In genomic region chr16:66359811-66360608, GRCh38 we compare ENCODE assay signal across 17 cellular contexts. TPM values are rescaled to one million over a fixed set of nuclear protein-coding genes. Genes with fewer than 3 reads are reported as not detected.
DNase-seq lines count a peak whose midpoint lies in the region; ATAC-seq, FAIRE-seq and TF ChIP-seq lines count a peak whose summit lies in the region.
"Had no signal": no experiment of that assay in that cellular context is flagged by ENCODE, and none has a peak within 500 bp of the region (broad histone marks: within the 10 kb centered on the region; RNA-seq: fewer than 3 reads in every experiment).

No MANE protein-coding gene starts in this region.

- no peak for FAIRE-seq in bronchial epithelial cell (lab: Jason Lieb, UNC)
- FAIRE-seq: H54 had no signal

- peak overlapping the region; percentile 53 to 85 (median 74) for H3K27ac ChIP-seq in thyroid gland
- H3K27ac ChIP-seq: 22Rv1, cardiac muscle cell, tibial artery had no signal

- no peak overlapping the region for H3K4me3 ChIP-seq in bronchial epithelial cell (ENCODE audit: low read depth, low read length)
- no peak overlapping the region for H3K4me3 ChIP-seq in thyroid gland (replicated peaks in 1 of 3)
- H3K4me3 ChIP-seq: cardiac muscle cell, tibial artery had no signal

- H3K36me3 ChIP-seq in bronchial epithelial cell (ENCODE audit: control insufficient read depth, insufficient read depth, low read length) (no peaks in the 10 kb centered on the region), thyroid gland (no peaks in the 10 kb centered on the region)
- H3K36me3 ChIP-seq: cardiac muscle cell, tibial artery had no signal

- H3K4me1 ChIP-seq in thyroid gland: peaks cover 16 to 37% of the 10 kb centered on the region in 2 donors

- 72 to 80% methylated on average over 8 to 11 of the region's 12 CpGs for WGBS in thyroid gland, 2 donors

- TF ChIP-seq POLR2A in thyroid gland (IDR thresholded peaks at IDR 0.05): peak in 1 of 2 donors; percentile 2

- ATAC-seq in GM19452 (IDR thresholded peaks at IDR 0.05; ENCODE audit: unreplicated experiment): no peak

- intact Hi-C loops in thyroid gland (cut with DNase I): loop anchor here (5.0 kb wide), 1 partner anchor 122 kb away; no protein-coding TSS in a partner anchor

- H3K27me3 ChIP-seq in bronchial epithelial cell (ENCODE audit: control insufficient read depth, insufficient read depth, low read length) (no peaks in the 10 kb centered on the region), thyroid gland (no peaks in the 10 kb centered on the region)
- H3K27me3 ChIP-seq: cardiac muscle cell had no signal

- no peaks in the 10 kb centered on the region for H3K9me3 ChIP-seq in thyroid gland
- H3K9me3 ChIP-seq: tibial artery had no signal

- DNase-seq in NCI-H1092 treated with DMSO at 0.1 percent for 48 hours (lab: John Stamatoyannopoulos, UW) (peak; percentile 30), NCI-H1092 (lab: John Stamatoyannopoulos, UW) (no peak), bronchial epithelial cell (ENCODE audit: low read depth) (peak; percentile 35), left kidney (ENCODE audit: low read depth, low spot score) (peak; percentile 46), thyroid gland (peak; percentile 67 to 76), COLO829 (ENCODE audit: low spot score) (no peak), NCI-H187 treated with DMSO at 0.1 percent for 48 hours (lab: John Stamatoyannopoulos, UW) (no peak)
- DNase-seq: activated CD4-positive, alpha-beta T cell treated with anti-CD3 and anti-CD28 coated beads for 4 hours; activated effector memory CD4-positive, alpha-beta T cell treated with anti-CD3 and anti-CD28 coated beads, Interleukin-2, amount 50 U/mL, for 16 hours; Calu3; erythroblast; NCI-H1048; tibial artery had no signal

- TF ChIP-seq CTCF in bronchial epithelial cell (IDR thresholded peaks at IDR 0.05; ENCODE audit: insufficient read depth, low read length, severe bottlenecking) (no peak), thyroid gland (IDR thresholded peaks at IDR 0.05) (no peak)

RNA-seq across cellular contexts. Expression of gene CDH5, which starts 6.5 kb away (rescaled TPM):
- total RNA-seq in bronchial epithelial cell: not detected in 2 replicates
- 10 to 100 TPM; 56.0 to 90.0 (median 67.2) TPM for total RNA-seq in thyroid gland
- total RNA-seq: Calu3 had no signal

Comparison
In these comparisons a context has a peak if more than half of its experiments do, and no peak if none do; other contexts are left out.
1. DNase-seq: peak in NCI-H1092 treated with DMSO at 0.1 percent for 48 hours (single experiment), bronchial epithelial cell (single experiment), left kidney (single experiment) and thyroid gland (2 of 2); none in NCI-H1092 (single experiment), COLO829 (single experiment) and NCI-H187 treated with DMSO at 0.1 percent for 48 hours (single experiment).
2. RNA of gene CDH5, which starts 6.5 kb away (total RNA-seq): 56.0 to 90.0 TPM in thyroid gland; not detected in bronchial epithelial cell; every median in the first group is over 10 times any median in the second.